ENCODE assay signal across 1 cellular context in genomic region chr1:27321813-27322568, GRCh38.
TF ChIP-seq lines count a peak whose summit lies in the region.

TSS of gene TMEM222 (plus strand) at chr1:27322163. CDS start at chr1:27322198, 35 bp downstream.

TF ChIP-seq in GM23338, 12 proteins besides CTCF, POLR2A, EP300 and RAD21 (continued from another document):
- TF ChIP-seq, protein P1, sequence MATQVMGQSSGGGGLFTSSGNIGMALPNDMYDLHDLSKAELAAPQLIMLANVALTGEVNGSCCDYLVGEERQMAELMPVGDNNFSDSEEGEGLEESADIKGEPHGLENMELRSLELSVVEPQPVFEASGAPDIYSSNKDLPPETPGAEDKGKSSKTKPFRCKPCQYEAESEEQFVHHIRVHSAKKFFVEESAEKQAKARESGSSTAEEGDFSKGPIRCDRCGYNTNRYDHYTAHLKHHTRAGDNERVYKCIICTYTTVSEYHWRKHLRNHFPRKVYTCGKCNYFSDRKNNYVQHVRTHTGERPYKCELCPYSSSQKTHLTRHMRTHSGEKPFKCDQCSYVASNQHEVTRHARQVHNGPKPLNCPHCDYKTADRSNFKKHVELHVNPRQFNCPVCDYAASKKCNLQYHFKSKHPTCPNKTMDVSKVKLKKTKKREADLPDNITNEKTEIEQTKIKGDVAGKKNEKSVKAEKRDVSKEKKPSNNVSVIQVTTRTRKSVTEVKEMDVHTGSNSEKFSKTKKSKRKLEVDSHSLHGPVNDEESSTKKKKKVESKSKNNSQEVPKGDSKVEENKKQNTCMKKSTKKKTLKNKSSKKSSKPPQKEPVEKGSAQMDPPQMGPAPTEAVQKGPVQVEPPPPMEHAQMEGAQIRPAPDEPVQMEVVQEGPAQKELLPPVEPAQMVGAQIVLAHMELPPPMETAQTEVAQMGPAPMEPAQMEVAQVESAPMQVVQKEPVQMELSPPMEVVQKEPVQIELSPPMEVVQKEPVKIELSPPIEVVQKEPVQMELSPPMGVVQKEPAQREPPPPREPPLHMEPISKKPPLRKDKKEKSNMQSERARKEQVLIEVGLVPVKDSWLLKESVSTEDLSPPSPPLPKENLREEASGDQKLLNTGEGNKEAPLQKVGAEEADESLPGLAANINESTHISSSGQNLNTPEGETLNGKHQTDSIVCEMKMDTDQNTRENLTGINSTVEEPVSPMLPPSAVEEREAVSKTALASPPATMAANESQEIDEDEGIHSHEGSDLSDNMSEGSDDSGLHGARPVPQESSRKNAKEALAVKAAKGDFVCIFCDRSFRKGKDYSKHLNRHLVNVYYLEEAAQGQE (IDR thresholded peaks at IDR 0.05; ENCODE audit: unreplicated experiment) = no peak
- TF ChIP-seq ZNF114 (CRISPR knock-in tag; IDR thresholded peaks at IDR 0.05) = no peak
